In the genomic region with DNA sequence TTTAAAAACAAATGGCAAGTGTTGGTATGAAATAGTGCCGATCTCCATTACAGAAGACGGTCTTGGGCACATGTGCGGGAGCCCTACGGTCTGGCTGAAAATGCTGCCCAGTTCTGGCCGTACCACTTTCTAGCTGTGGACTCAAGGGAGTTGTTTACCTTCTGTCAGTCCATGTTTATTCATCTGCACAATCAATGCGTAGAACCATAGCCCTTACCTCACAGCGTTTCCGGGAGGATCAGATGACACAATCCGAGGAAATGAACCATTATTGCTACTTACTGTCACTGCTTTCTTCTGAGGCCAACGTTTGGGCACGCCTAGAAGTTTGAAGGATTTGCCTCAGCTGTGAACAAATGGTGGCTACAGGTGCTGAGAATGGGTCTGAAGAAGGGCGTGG, we compare ENCODE assay signal across 8 cellular contexts. TPM values are rescaled to one million over a fixed set of nuclear protein-coding genes. Genes with fewer than 3 reads are reported as not detected.
A peak's percentile ranks its signal among the peaks of the same experiment; 100 is the strongest.
DNase-seq lines count a peak whose midpoint lies in the region; ATAC-seq and TF ChIP-seq lines count a peak whose summit lies in the region.

No MANE protein-coding gene starts in this region.

- TF ChIP-seq RAD21 in Ishikawa (IDR thresholded peaks at IDR 0.05; ENCODE audit: low read depth) = no peak

- no peak for TF ChIP-seq CTCF in psoas muscle (IDR thresholded peaks at IDR 0.05)

- peak overlapping the region in 9 of 11 experiments; percentile 31 to 61 (median 47); a peak in 13 of 22 replicates for H3K27ac ChIP-seq in BLaER1 treated with 17β-estradiol and CSF1 and Interleukin-3, amounts not matched to agents 10 nM and 100 nM
- H3K27ac ChIP-seq in psoas muscle = peak overlapping the region; percentile 58
- no peak overlapping the region for H3K27ac ChIP-seq in aorta (ENCODE audit: low read depth in 1 of 2, low read length in 2 of 2)

- H3K4me1 ChIP-seq in BLaER1 treated with 17β-estradiol and CSF1 and Interleukin-3, amounts not matched to agents 10 nM and 100 nM = peaks cover 39 to 49% (median 46%) of the 10 kb centered on the region in 10 experiments
- H3K4me1 ChIP-seq in endocrine pancreas (ENCODE audit: control insufficient read depth, insufficient read depth, low read length) = no peaks in the 10 kb centered on the region
- no peaks in the 10 kb centered on the region for H3K4me1 ChIP-seq in psoas muscle
- no peaks in the 10 kb centered on the region for H3K4me1 ChIP-seq in aorta (ENCODE audit: control insufficient read depth in 1 of 2, insufficient read depth in 2 of 2, low read length in 2 of 2)

- ATAC-seq in psoas muscle = peak; percentile 64 to 81 (median 70)
- ATAC-seq in Right ventricle myocardium inferior = no peak
- no peak for ATAC-seq in aorta (ENCODE audit: low FRiP score)
- no peak for ATAC-seq in GM21447 (IDR thresholded peaks at IDR 0.05; ENCODE audit: unreplicated experiment)

- H4K20me1 ChIP-seq in BLaER1 treated with 17β-estradiol and CSF1 and Interleukin-3, amounts not matched to agents 10 nM and 100 nM = peaks cover 0 to 13% (median 0%) of the 10 kb centered on the region in 11 experiments; a peak in 6 of 22 replicates

- peak; percentile 49 for DNase-seq in RPMI7951 (ENCODE audit: low read depth)
- no peak for DNase-seq in psoas muscle
- DNase-seq in Right ventricle myocardium inferior (ENCODE audit: missing footprints) = no peak
- DNase-seq in aorta = no peak

- intact Hi-C loops in psoas muscle (cut with DNase I) (no loop called here), Right ventricle myocardium inferior (cut with DNase I) (no loop called here), aorta (cut with DNase I) (no loop called here)

- H3K4me2 ChIP-seq in BLaER1 treated with 17β-estradiol and CSF1 and Interleukin-3, amounts not matched to agents 10 nM and 100 nM = peak overlapping the region; percentile 29 to 74 (median 63)

- H3K36me3 ChIP-seq in BLaER1 treated with 17β-estradiol and CSF1 and Interleukin-3, amounts not matched to agents 10 nM and 100 nM = no peaks in the 10 kb centered on the region
- H3K36me3 ChIP-seq in endocrine pancreas (ENCODE audit: control insufficient read depth, insufficient read depth, low read length) (no peaks in the 10 kb centered on the region), psoas muscle (ENCODE audit: insufficient read depth in 1 of 2, low read depth in 1 of 2) (no peaks in the 10 kb centered on the region), aorta (ENCODE audit: control insufficient read depth in 1 of 2, insufficient read depth in 2 of 2, low read length in 1 of 2) (no peaks in the 10 kb centered on the region)

- H3K9me3 ChIP-seq in BLaER1 treated with 17β-estradiol and CSF1 and Interleukin-3, amounts not matched to agents 10 nM and 100 nM (replicated peaks in 1 of 11) = no peaks in the 10 kb centered on the region
- H3K9me3 ChIP-seq in endocrine pancreas (ENCODE audit: control insufficient read depth, low read length) (no peaks in the 10 kb centered on the region), psoas muscle (no peaks in the 10 kb centered on the region), aorta (ENCODE audit: control insufficient read depth, low read length) (no peaks in the 10 kb centered on the region)

- 7 to 23% (median 9%) methylated on average over 12 of the region's 12 CpGs for WGBS in psoas muscle, 3 donors
- 11 to 13% methylated on average over 12 of the region's 12 CpGs for WGBS in aorta, 2 donors

- no peak for TF ChIP-seq EP300 in Ishikawa (IDR thresholded peaks at IDR 0.05; ENCODE audit: borderline replicate concordance)

- peak overlapping the region in 6 of 11 experiments; percentile 3 to 39 (median 18); a peak in 7 of 22 replicates for H3K9ac ChIP-seq in BLaER1 treated with 17β-estradiol and CSF1 and Interleukin-3, amounts not matched to agents 10 nM and 100 nM
- H3K9ac ChIP-seq in endocrine pancreas (ENCODE audit: control insufficient read depth, insufficient read depth, low read length) = no peak overlapping the region

- peaks cover 0 to 10% (median 0%) of the 10 kb centered on the region in 11 experiments; a peak in 7 of 22 replicates for H3K27me3 ChIP-seq in BLaER1 treated with 17β-estradiol and CSF1 and Interleukin-3, amounts not matched to agents 10 nM and 100 nM
- no peaks in the 10 kb centered on the region for H3K27me3 ChIP-seq in endocrine pancreas (ENCODE audit: control insufficient read depth, insufficient read depth, low read length)
- no peaks in the 10 kb centered on the region for H3K27me3 ChIP-seq in psoas muscle (ENCODE audit: insufficient read depth in 3 of 3, low read length in 2 of 3)
- H3K27me3 ChIP-seq in aorta (ENCODE audit: control insufficient read depth in 1 of 2, insufficient read depth in 2 of 2, low read length in 1 of 2) = no peaks in the 10 kb centered on the region

- no peak overlapping the region; a peak in 1 of 20 replicates for H3K4me3 ChIP-seq in BLaER1 treated with 17β-estradiol and CSF1 and Interleukin-3, amounts not matched to agents 10 nM and 100 nM
- H3K4me3 ChIP-seq in endocrine pancreas (ENCODE audit: control insufficient read depth, insufficient read depth, low read length) (peak overlapping the region; percentile 32), psoas muscle (peak overlapping the region; percentile 11), aorta (ENCODE audit: low read length in 2 of 2) (no peak overlapping the region)

TF ChIP-seq in Ishikawa, 13 proteins besides CTCF, POLR2A, EP300 and RAD21:
- TF ChIP-seq, protein P1, sequence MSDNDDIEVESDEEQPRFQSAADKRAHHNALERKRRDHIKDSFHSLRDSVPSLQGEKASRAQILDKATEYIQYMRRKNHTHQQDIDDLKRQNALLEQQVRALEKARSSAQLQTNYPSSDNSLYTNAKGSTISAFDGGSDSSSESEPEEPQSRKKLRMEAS (IDR thresholded peaks at IDR 0.05) = peak; percentile 25; the same call in 1 of the 2 replicates
- 0 out of 2 replicates have a peak, but pooled peaks have one; percentile 17 for TF ChIP-seq TCF12 (IDR thresholded peaks at IDR 0.05; ENCODE audit: low read depth)
- TF ChIP-seq YY1 (IDR thresholded peaks at IDR 0.05; ENCODE audit: low read depth) = no peak
- TF ChIP-seq CEBPB (IDR thresholded peaks at IDR 0.05) = 0 out of 2 replicates have a peak, but pooled peaks have one; percentile 24
- 0 out of 2 replicates have a peak, but pooled peaks have one; percentile 32 for TF ChIP-seq CREB1 (IDR thresholded peaks at IDR 0.05; ENCODE audit: low read depth)

RNA-seq across cellular contexts. Expression of a gene that starts 31.2 kb away (rescaled TPM):
- total RNA-seq in RPMI7951 (2014; rRNA removed; shearing (Covaris generic)) = 23.5 and 28.4 TPM in 2 replicates
- 10 to 100 TPM; 10.9 to 63.1 (median 25.6) TPM for total RNA-seq in psoas muscle
- 10 to 100 TPM; 14.1 to 94.1 (median 19.3) TPM for polyA plus RNA-seq in psoas muscle
- total RNA-seq in Right ventricle myocardium inferior = 39.8 TPM
- total RNA-seq in aorta = 100 to 1,000 TPM in 1 of 2 donors, 10 to 100 TPM in 1; 99.5 to 185 TPM
- 100 to 1,000 TPM; 127 to 262 TPM for polyA plus RNA-seq in aorta

RNA-seq across cellular contexts. Expression of a gene that starts 50.4 kb away (rescaled TPM):
- 63.8 and 108 TPM in 2 replicates for total RNA-seq in RPMI7951 (2014; rRNA removed; shearing (Covaris generic))
- total RNA-seq in psoas muscle (10 to 100 TPM; 11.4 to 28.6 (median 22.7) TPM), Right ventricle myocardium inferior (19.2 TPM), aorta (10 to 100 TPM; 18.0 to 19.7 TPM)
- polyA plus RNA-seq in psoas muscle (10 to 100 TPM; 27.6 to 40.3 (median 38.1) TPM), aorta (1 to 10 TPM; 7.1 to 7.4 TPM)

Comparison
In these comparisons a context has a peak if more than half of its experiments do, and no peak if none do; other contexts are left out.
1. H3K27ac ChIP-seq: peak in BLaER1 treated with 17β-estradiol and CSF1 and Interleukin-3, amounts not matched to agents 10 nM and 100 nM (9 of 11) and psoas muscle (single experiment); none in aorta (0 of 2).
2. H3K4me3 ChIP-seq: peak in endocrine pancreas (single experiment) and psoas muscle (single experiment); none in BLaER1 treated with 17β-estradiol and CSF1 and Interleukin-3, amounts not matched to agents 10 nM and 100 nM (0 of 10) and aorta (0 of 2).
3. ATAC-seq: peak in psoas muscle (4 of 4); none in Right ventricle myocardium inferior (single experiment), aorta (single experiment) and GM21447 (single experiment).